Comparison of ENCODE assay signal across 1 cellular context in the genomic region with DNA sequence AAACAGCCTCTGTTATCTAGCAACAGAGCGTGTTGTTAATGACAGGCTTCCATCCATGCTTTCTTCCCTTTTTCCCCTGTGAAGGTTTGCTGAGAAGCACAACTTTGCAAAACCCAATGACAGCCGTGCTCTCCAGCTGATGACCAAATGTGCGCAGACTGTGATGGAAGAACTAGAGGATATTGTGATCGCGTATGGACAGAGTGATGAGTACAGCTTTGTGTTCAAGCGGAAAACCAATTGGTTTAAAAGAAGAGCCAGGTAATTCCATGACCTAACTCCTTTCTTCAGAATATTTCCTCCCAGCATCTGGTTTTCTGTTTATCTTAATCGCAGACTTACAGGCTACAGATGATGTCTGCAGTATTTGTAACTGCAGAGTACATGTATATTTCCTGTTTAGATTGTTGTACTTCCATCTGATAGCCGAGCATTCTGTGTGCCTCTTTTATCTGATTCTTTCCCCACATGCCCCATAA.
TF ChIP-seq lines count a peak whose summit lies in the region.

No MANE protein-coding gene starts in this region.

TF ChIP-seq in K562, 482 proteins besides CTCF, POLR2A, EP300 and RAD21 (continued from another document and continues in another):
- TF ChIP-seq MNT (conservative IDR thresholded peaks at IDR 0.05) = peak; percentile 22 to 67; a peak in 3 of 4 replicates
- TF ChIP-seq ZNF175 (CRISPR knock-in tag; IDR thresholded peaks at IDR 0.05; ENCODE audit: low read depth) = no peak
- TF ChIP-seq TRIM24 (IDR thresholded peaks at IDR 0.05) = peak in 1 of 2 experiments; percentile 20; a peak in 1 of 4 replicates
- TF ChIP-seq ZNF551 (CRISPR knock-in tag; IDR thresholded peaks at IDR 0.05) = no peak
- TF ChIP-seq HDAC6 (IDR thresholded peaks at IDR 0.05; ENCODE audit: low read depth, low read length) = no peak
- TF ChIP-seq, protein P1, sequence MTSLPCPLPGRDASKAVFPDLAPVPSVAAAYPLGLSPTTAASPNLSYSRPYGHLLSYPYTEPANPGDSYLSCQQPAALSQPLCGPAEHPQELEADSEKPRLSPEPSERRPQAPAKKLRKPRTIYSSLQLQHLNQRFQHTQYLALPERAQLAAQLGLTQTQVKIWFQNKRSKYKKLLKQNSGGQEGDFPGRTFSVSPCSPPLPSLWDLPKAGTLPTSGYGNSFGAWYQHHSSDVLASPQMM (CRISPR knock-in tag; IDR thresholded peaks at IDR 0.05) = no peak
- no peak for TF ChIP-seq GTF2E2 (tag; IDR thresholded peaks at IDR 0.05)
- peak; percentile 13; the same call in 1 of the 2 replicates for TF ChIP-seq L3MBTL2 (IDR thresholded peaks at IDR 0.05)
- no peak for TF ChIP-seq REST (CRISPR knock-in tag; IDR thresholded peaks at IDR 0.05; ENCODE audit: low read depth)
- no peak for TF ChIP-seq SIX5 (IDR thresholded peaks at IDR 0.05; ENCODE audit: borderline replicate concordance in 1 of 2, insufficient read depth in 1 of 2, low read depth in 1 of 2, low read length in 2 of 2)
- TF ChIP-seq PYGO2 (tag; IDR thresholded peaks at IDR 0.05) = no peak
- peak; percentile 54 to 69; a peak in 2 of 4 replicates for TF ChIP-seq SIN3A (IDR thresholded peaks at IDR 0.05; ENCODE audit: borderline replicate concordance in 2 of 2, control insufficient read depth in 1 of 2, low read depth in 2 of 2, low read length in 2 of 2)
- TF ChIP-seq, protein P2, sequence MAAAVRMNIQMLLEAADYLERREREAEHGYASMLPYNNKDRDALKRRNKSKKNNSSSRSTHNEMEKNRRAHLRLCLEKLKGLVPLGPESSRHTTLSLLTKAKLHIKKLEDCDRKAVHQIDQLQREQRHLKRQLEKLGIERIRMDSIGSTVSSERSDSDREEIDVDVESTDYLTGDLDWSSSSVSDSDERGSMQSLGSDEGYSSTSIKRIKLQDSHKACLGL (CRISPR knock-in tag; IDR thresholded peaks at IDR 0.05; ENCODE audit: borderline replicate concordance, poor library complexity, severe bottlenecking) = no peak
- peak; percentile 68 for TF ChIP-seq NCOR1 (IDR thresholded peaks at IDR 0.05)
- no peak for TF ChIP-seq TBP (optimal IDR thresholded peaks at IDR 0.05; ENCODE audit: low read depth, low read length)
- TF ChIP-seq CBFA2T2 (conservative IDR thresholded peaks at IDR 0.05) = peak; percentile 68
- no peak for TF ChIP-seq MBD1 (CRISPR knock-in tag; IDR thresholded peaks at IDR 0.05)
- no peak for TF ChIP-seq CGGBP1 (CRISPR knock-in tag; IDR thresholded peaks at IDR 0.05)
- TF ChIP-seq, protein P3, sequence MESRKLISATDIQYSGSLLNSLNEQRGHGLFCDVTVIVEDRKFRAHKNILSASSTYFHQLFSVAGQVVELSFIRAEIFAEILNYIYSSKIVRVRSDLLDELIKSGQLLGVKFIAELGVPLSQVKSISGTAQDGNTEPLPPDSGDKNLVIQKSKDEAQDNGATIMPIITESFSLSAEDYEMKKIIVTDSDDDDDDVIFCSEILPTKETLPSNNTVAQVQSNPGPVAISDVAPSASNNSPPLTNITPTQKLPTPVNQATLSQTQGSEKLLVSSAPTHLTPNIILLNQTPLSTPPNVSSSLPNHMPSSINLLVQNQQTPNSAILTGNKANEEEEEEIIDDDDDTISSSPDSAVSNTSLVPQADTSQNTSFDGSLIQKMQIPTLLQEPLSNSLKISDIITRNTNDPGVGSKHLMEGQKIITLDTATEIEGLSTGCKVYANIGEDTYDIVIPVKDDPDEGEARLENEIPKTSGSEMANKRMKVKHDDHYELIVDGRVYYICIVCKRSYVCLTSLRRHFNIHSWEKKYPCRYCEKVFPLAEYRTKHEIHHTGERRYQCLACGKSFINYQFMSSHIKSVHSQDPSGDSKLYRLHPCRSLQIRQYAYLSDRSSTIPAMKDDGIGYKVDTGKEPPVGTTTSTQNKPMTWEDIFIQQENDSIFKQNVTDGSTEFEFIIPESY (CRISPR knock-in tag; IDR thresholded peaks at IDR 0.05) = no peak
- peak; percentile 55; the same call in 1 of the 2 replicates for TF ChIP-seq SMARCA4 (IDR thresholded peaks at IDR 0.05)
- TF ChIP-seq, protein P4, sequence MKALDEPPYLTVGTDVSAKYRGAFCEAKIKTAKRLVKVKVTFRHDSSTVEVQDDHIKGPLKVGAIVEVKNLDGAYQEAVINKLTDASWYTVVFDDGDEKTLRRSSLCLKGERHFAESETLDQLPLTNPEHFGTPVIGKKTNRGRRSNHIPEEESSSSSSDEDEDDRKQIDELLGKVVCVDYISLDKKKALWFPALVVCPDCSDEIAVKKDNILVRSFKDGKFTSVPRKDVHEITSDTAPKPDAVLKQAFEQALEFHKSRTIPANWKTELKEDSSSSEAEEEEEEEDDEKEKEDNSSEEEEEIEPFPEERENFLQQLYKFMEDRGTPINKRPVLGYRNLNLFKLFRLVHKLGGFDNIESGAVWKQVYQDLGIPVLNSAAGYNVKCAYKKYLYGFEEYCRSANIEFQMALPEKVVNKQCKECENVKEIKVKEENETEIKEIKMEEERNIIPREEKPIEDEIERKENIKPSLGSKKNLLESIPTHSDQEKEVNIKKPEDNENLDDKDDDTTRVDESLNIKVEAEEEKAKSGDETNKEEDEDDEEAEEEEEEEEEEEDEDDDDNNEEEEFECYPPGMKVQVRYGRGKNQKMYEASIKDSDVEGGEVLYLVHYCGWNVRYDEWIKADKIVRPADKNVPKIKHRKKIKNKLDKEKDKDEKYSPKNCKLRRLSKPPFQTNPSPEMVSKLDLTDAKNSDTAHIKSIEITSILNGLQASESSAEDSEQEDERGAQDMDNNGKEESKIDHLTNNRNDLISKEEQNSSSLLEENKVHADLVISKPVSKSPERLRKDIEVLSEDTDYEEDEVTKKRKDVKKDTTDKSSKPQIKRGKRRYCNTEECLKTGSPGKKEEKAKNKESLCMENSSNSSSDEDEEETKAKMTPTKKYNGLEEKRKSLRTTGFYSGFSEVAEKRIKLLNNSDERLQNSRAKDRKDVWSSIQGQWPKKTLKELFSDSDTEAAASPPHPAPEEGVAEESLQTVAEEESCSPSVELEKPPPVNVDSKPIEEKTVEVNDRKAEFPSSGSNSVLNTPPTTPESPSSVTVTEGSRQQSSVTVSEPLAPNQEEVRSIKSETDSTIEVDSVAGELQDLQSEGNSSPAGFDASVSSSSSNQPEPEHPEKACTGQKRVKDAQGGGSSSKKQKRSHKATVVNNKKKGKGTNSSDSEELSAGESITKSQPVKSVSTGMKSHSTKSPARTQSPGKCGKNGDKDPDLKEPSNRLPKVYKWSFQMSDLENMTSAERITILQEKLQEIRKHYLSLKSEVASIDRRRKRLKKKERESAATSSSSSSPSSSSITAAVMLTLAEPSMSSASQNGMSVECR (CRISPR knock-in tag; IDR thresholded peaks at IDR 0.05) = 0 out of 2 replicates have a peak, but pooled peaks have one; percentile 35
- TF ChIP-seq NBN (IDR thresholded peaks at IDR 0.05; ENCODE audit: low read depth) = no peak
- peak; percentile 39; the same call in 1 of the 2 replicates for TF ChIP-seq VEZF1 (CRISPR knock-in tag; IDR thresholded peaks at IDR 0.05)
- 0 out of 2 replicates have a peak, but pooled peaks have one; percentile 70 for TF ChIP-seq ZKSCAN8 (CRISPR knock-in tag; IDR thresholded peaks at IDR 0.05)
- TF ChIP-seq KLF13 (tag; IDR thresholded peaks at IDR 0.05; ENCODE audit: borderline replicate concordance, low read depth) = no peak
- TF ChIP-seq HDAC1 (IDR thresholded peaks at IDR 0.05) = peak in 1 of 2 experiments; percentile 70; a peak in 2 of 4 replicates
- TF ChIP-seq E2F8 (IDR thresholded peaks at IDR 0.05; ENCODE audit: low read depth, partially characterized antibody) = no peak
- TF ChIP-seq PRMT5 (CRISPR knock-in tag; IDR thresholded peaks at IDR 0.05) = no peak
- no peak for TF ChIP-seq ZNF780A (CRISPR knock-in tag; IDR thresholded peaks at IDR 0.05)
- no peak for TF ChIP-seq RBBP5 (IDR thresholded peaks at IDR 0.05; ENCODE audit: borderline replicate concordance, insufficient read depth, low read length, poor library complexity, severe bottlenecking)
- no peak for TF ChIP-seq BMI1 (IDR thresholded peaks at IDR 0.05; ENCODE audit: low read length)
- TF ChIP-seq FOXM1 (IDR thresholded peaks at IDR 0.05; ENCODE audit: low read depth) = 0 out of 2 replicates have a peak, but pooled peaks have one; percentile 29
- no peak for TF ChIP-seq FOXM1 (CRISPR knock-in tag; IDR thresholded peaks at IDR 0.05; ENCODE audit: low read depth)
- TF ChIP-seq ZNF121 (CRISPR knock-in tag; conservative IDR thresholded peaks at IDR 0.05) = no peak
- no peak for TF ChIP-seq EHMT2 (IDR thresholded peaks at IDR 0.05)
- no peak for TF ChIP-seq CBX2 (IDR thresholded peaks at IDR 0.05; ENCODE audit: insufficient read depth, low read length, poor library complexity, severe bottlenecking)
- TF ChIP-seq PURB (CRISPR knock-in tag; IDR thresholded peaks at IDR 0.05; ENCODE audit: low read depth) = no peak
